ENCODE assay signal across 9 cellular contexts in genomic region chr14:92692822-92693226, GRCh38. TPM values are rescaled to one million over a fixed set of nuclear protein-coding genes. Genes with fewer than 3 reads are reported as not detected.
DNase-seq lines count a peak whose midpoint lies in the region; ATAC-seq, FAIRE-seq and TF ChIP-seq lines count a peak whose summit lies in the region.
"Had no signal": no experiment of that assay in that cellular context is flagged by ENCODE, and none has a peak within 500 bp of the region (broad histone marks: within the 10 kb centered on the region; RNA-seq: fewer than 3 reads in every experiment).

No MANE protein-coding gene starts in this region.

- no peak for TF ChIP-seq POLR2A in breast epithelium (IDR thresholded peaks at IDR 0.05)

- TF ChIP-seq CTCF in breast epithelium (IDR thresholded peaks at IDR 0.05) (no peak), parathyroid adenoma (IDR thresholded peaks at IDR 0.05) (no peak), GM13977 (IDR thresholded peaks at IDR 0.05; ENCODE audit: extremely low read depth, insufficient read depth, missing control alignments) (no peak)

- H3K4me3 ChIP-seq in breast epithelium, result peak overlapping the region in 1 of 3 donors; percentile 6
- H3K4me3 ChIP-seq in parathyroid adenoma (ENCODE audit: low read depth, low read length), result no peak overlapping the region

- H2AFZ ChIP-seq in parathyroid adenoma, result no peak overlapping the region

- in situ Hi-C loops in GM13977 (cut with MboI; ENCODE audit: low pct_unique_long_range_greater_than_20kb, low sequenced_read_pairs, unreplicated experiment), result loop anchor here (25.0 kb wide), 1 partner anchor 556 kb away; no protein-coding TSS in a partner anchor

- H3K9ac ChIP-seq in parathyroid adenoma, result no peak overlapping the region

- H3K9me3 ChIP-seq in breast epithelium, result no peaks in the 10 kb centered on the region
- H3K9me3 ChIP-seq in parathyroid adenoma (ENCODE audit: control insufficient read depth, low read length), result no peaks in the 10 kb centered on the region

- no peaks in the 10 kb centered on the region for H3K36me3 ChIP-seq in breast epithelium
- no peaks in the 10 kb centered on the region for H3K36me3 ChIP-seq in parathyroid adenoma (ENCODE audit: control insufficient read depth, insufficient read depth, low read length)

- no peaks in the 10 kb centered on the region for H3K79me2 ChIP-seq in parathyroid adenoma

- H3K27ac ChIP-seq in breast epithelium, result peak overlapping the region; percentile 72 to 84
- peak overlapping the region; percentile 39 for H3K27ac ChIP-seq in parathyroid adenoma

- intact Hi-C loops in breast epithelium (cut with DNase I; ENCODE audit: low total_unique reads), result no loop called here

- H3K27me3 ChIP-seq in breast epithelium (no peaks in the 10 kb centered on the region), parathyroid adenoma (ENCODE audit: control insufficient read depth, insufficient read depth, low read length) (no peaks in the 10 kb centered on the region)

- peak overlapping the region; percentile 23 for H3K4me2 ChIP-seq in parathyroid adenoma (ENCODE audit: low read length)

- DNase-seq in DMS79 treated with DMSO at 0.1 percent for 48 hours (lab: John Stamatoyannopoulos, UW), result peak; percentile 97
- peak; percentile 39 for DNase-seq in NCI-H187 treated with DMSO at 0.1 percent for 48 hours (lab: John Stamatoyannopoulos, UW)
- peak; percentile 71 to 72 for DNase-seq in breast epithelium (ENCODE audit: low spot score in 2 of 2)
- DNase-seq in GM13977 (ENCODE audit: low spot score), result no peak
- no peak for DNase-seq in putamen (ENCODE audit: low spot score)
- no peak for DNase-seq in GM19239 (ENCODE audit: insufficient read length, low spot score)

- no peak for FAIRE-seq in GM19239 (lab: Jason Lieb, UNC)
- FAIRE-seq: H1 had no signal

- peaks cover 6 to 12% of the 10 kb centered on the region in 2 donors for H3K4me1 ChIP-seq in breast epithelium
- peaks cover 16% of the 10 kb centered on the region for H3K4me1 ChIP-seq in parathyroid adenoma

- ATAC-seq in GM21723 (IDR thresholded peaks at IDR 0.05; ENCODE audit: unreplicated experiment), result no peak

RNA-seq across cellular contexts. Expression of gene LGMN, which starts 55.6 kb away (rescaled TPM):
- total RNA-seq in breast epithelium, result 100 to 1,000 TPM in 2 of 3 donors, 10 to 100 TPM in 1; 70.8 to 193 (median 122) TPM

Comparison
In these comparisons a context has a peak if more than half of its experiments do, and no peak if none do; other contexts are left out.
1. DNase-seq: peak in DMS79 treated with DMSO at 0.1 percent for 48 hours (single experiment), NCI-H187 treated with DMSO at 0.1 percent for 48 hours (single experiment) and breast epithelium (2 of 2); none in GM13977 (single experiment), putamen (single experiment) and GM19239 (single experiment).